11 cellular contexts compared by ENCODE assay signal in the genomic region with DNA sequence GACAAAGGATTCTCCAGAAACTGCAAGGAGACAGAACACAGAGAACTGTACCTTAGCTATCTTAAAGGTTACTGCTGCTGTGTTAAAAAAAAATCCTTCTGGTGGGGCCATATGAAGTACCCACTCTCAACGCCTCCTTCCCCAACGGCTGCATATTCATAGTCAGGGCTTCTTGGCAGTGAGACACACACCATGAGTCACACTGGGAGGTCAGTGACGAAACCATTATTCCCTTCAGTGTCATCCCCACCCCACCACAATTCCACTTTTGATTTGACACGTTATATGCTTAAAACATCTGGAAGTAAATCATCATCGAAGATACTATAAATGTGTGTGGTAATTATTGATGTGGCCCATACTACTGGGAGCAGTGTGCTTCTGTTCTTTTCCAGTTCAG.
DNase-seq lines count a peak whose midpoint lies in the region; ATAC-seq and TF ChIP-seq lines count a peak whose summit lies in the region.
"Had no signal": no experiment of that assay in that cellular context is flagged by ENCODE, and none has a peak within 500 bp of the region (broad histone marks: within the 10 kb centered on the region; RNA-seq: fewer than 3 reads in every experiment).

No MANE protein-coding gene starts in this region.

- no peaks in the 10 kb centered on the region for H3K79me2 ChIP-seq in ACC112 (ENCODE audit: control insufficient read depth, insufficient read depth, low read length, unreplicated experiment)

- no peak for TF ChIP-seq POLR2A in thyroid gland (IDR thresholded peaks at IDR 0.05)

- H3K9me3 Mint-ChIP-seq in activated CD4-positive, alpha-beta T cell treated with anti-CD3 and anti-CD28 coated beads, Interleukin-2, amount 10 ng/mL, durations not matched to agents 24 days and 14 days, result peaks cover 10% of the 10 kb centered on the region

- intact Hi-C loops in dorsolateral prefrontal cortex (cut with DNase I) (loop anchor here in 1 of 2 donors (10.0 kb wide), 1 partner anchor 112 kb away; no protein-coding TSS in a partner anchor), thyroid gland (cut with DNase I) (no loop called here)
- intact Hi-C loops in activated CD4-positive, alpha-beta T cell treated with anti-CD3 and anti-CD28 coated beads, Interleukin-2, amount 10 ng/mL, durations not matched to agents 24 days and 14 days (cut with micrococcal nuclease), result no loop called here

- H3K36me3 ChIP-seq in ACC112 (ENCODE audit: insufficient read depth, low read length) (no peaks in the 10 kb centered on the region), MG63 (no peaks in the 10 kb centered on the region), thyroid gland (no peaks in the 10 kb centered on the region)

- H3K9me3 ChIP-seq in MG63 (no peaks in the 10 kb centered on the region), thyroid gland (no peaks in the 10 kb centered on the region)

- TF ChIP-seq CTCF in dorsolateral prefrontal cortex (IDR thresholded peaks at IDR 0.05 in 54 of 56, conservative IDR thresholded peaks at IDR 0.05 in 2 of 56; ENCODE audit: low read depth in 1 of 56, partially characterized antibody in 56 of 56) (no peak), thyroid gland (IDR thresholded peaks at IDR 0.05) (no peak)

- H3K4me3 ChIP-seq in ACC112 (ENCODE audit: low read depth, low read length) (peak overlapping the region; percentile 45; the same call in 1 of the 2 replicates), MG63 (no peak overlapping the region), dorsolateral prefrontal cortex (no peak overlapping the region), thyroid gland (replicated peaks in 1 of 3) (no peak overlapping the region)

- 63 to 72% methylated on average over 5 of the region's 5 CpGs for WGBS in thyroid gland, 2 donors

- H3K27ac ChIP-seq in ACC112 (ENCODE audit: low read depth, low read length) (peak overlapping the region; percentile 89), dorsolateral prefrontal cortex (peak overlapping the region in 49 of 59 donors; percentile 4 to 87 (median 70)), thyroid gland (peak overlapping the region in 1 of 3 donors; percentile 19)

- H3K4me3 Mint-ChIP-seq in activated CD4-positive, alpha-beta T cell treated with anti-CD3 and anti-CD28 coated beads, Interleukin-2, amount 10 ng/mL, durations not matched to agents 24 days and 14 days, result no peak overlapping the region

- H3K27me3 Mint-ChIP-seq in activated CD4-positive, alpha-beta T cell treated with anti-CD3 and anti-CD28 coated beads, Interleukin-2, amount 10 ng/mL, durations not matched to agents 24 days and 14 days, result no peaks in the 10 kb centered on the region

- H3K4me1 ChIP-seq in ACC112 (ENCODE audit: control insufficient read depth, insufficient read depth, low read length, unreplicated experiment), result peaks cover 27% of the 10 kb centered on the region
- peaks cover 0 to 9% of the 10 kb centered on the region in 2 donors for H3K4me1 ChIP-seq in thyroid gland

- H2AFZ ChIP-seq in ACC112 (ENCODE audit: low read length, unreplicated experiment), result peak overlapping the region; percentile 54

- H3K4me1 Mint-ChIP-seq in activated CD4-positive, alpha-beta T cell treated with anti-CD3 and anti-CD28 coated beads, Interleukin-2, amount 10 ng/mL, durations not matched to agents 24 days and 14 days, result no peaks in the 10 kb centered on the region

- DNase-seq in MG63 (peak; percentile 78), dorsolateral prefrontal cortex (peak in 4 of 10 donors; percentile 40 to 76 (median 68)), lung microvascular endothelial cell (ENCODE audit: low read depth in 2 of 2) (peak; percentile 78 to 91), thyroid gland (no peak)
- no peak for DNase-seq in activated CD4-positive, alpha-beta T cell treated with anti-CD3 and anti-CD28 coated beads, Interleukin-2, amount 10 ng/mL, durations not matched to agents 24 days and 14 days
- no peak for DNase-seq in activated effector memory CD4-positive, alpha-beta T cell treated with Interleukin-2 at 50 U/mL for 16 hours
- DNase-seq: activated T-cell treated with anti-CD3 and anti-CD28 coated beads for 4 hours, Karpas-422, NCI-H526 had no signal

- ATAC-seq in HG03432 (IDR thresholded peaks at IDR 0.05; ENCODE audit: unreplicated experiment), result no peak

- no peak overlapping the region for H3K27ac Mint-ChIP-seq in activated CD4-positive, alpha-beta T cell treated with anti-CD3 and anti-CD28 coated beads, Interleukin-2, amount 10 ng/mL, durations not matched to agents 24 days and 14 days

- H3K27me3 ChIP-seq in ACC112 (ENCODE audit: insufficient read depth, low read length) (no peaks in the 10 kb centered on the region), MG63 (no peaks in the 10 kb centered on the region), dorsolateral prefrontal cortex (no peaks in the 10 kb centered on the region), thyroid gland (no peaks in the 10 kb centered on the region)

- no peaks in the 10 kb centered on the region for H3K36me3 Mint-ChIP-seq in activated CD4-positive, alpha-beta T cell treated with anti-CD3 and anti-CD28 coated beads, Interleukin-2, amount 10 ng/mL, durations not matched to agents 24 days and 14 days (ENCODE audit: low read depth)

Comparison
In these comparisons a context has a peak if more than half of its experiments do, and no peak if none do; other contexts are left out.
1. DNase-seq: peak in MG63 (single experiment) and lung microvascular endothelial cell (2 of 2); none in activated CD4-positive, alpha-beta T cell treated with anti-CD3 and anti-CD28 coated beads, Interleukin-2, amount 10 ng/mL, durations not matched to agents 24 days and 14 days (single experiment), thyroid gland (0 of 2) and activated effector memory CD4-positive, alpha-beta T cell treated with Interleukin-2 at 50 U/mL for 16 hours (single experiment).